6 cellular contexts compared by ENCODE assay signal in the genomic region with DNA sequence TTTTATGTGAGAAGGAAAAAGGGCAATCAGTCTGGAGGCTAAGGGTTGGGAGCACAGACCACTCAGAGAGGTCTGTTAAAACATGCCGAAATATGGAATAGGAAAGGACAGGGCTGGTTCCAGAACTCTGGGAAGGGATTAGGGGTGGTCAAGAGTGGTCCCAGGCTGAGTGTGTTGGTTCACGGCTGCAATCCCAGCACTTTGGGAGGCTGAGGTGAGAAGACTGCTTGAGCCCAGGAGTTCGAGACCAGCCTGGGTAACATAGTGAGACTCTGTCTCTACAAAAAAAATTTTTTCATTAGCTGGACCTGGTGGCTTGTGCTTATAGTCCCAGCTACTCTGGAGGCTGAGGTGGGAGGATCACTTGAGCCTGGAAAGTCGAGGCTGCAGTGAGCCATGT. TPM values are rescaled to one million over a fixed set of nuclear protein-coding genes. Genes with fewer than 3 reads are reported as not detected.
"Had no signal": no experiment of that assay in that cellular context is flagged by ENCODE, and none has a peak within 500 bp of the region (broad histone marks: within the 10 kb centered on the region; RNA-seq: fewer than 3 reads in every experiment).

No MANE protein-coding gene starts in this region.

RNA-seq across cellular contexts. Expression of a gene that starts 1.8 kb away (rescaled TPM):
- total RNA-seq: K562, M059J, PC-3, Peyer's patch, Right ventricle myocardium superior, SJSA1 had no signal

RNA-seq across cellular contexts. Expression of a gene that starts 27.8 kb away (rescaled TPM):
- total RNA-seq: SJSA1 had no signal

RNA-seq across cellular contexts. Expression of a gene that starts 58.8 kb away (rescaled TPM):
- total RNA-seq: M059J, PC-3, Peyer's patch, Right ventricle myocardium superior, SJSA1 had no signal
